Comparison of ENCODE assay signal across 1 cellular context in genomic region chr3:37985637-37986320, GRCh38.
TF ChIP-seq lines count a peak whose summit lies in the region.

No MANE protein-coding gene starts in this region.

TF ChIP-seq in HepG2, 621 proteins besides CTCF, POLR2A, EP300 and RAD21:
- TF ChIP-seq ZNF691 (CRISPR knock-in tag; IDR thresholded peaks at IDR 0.05; ENCODE audit: borderline replicate concordance, low read depth) (no peak), CCDC6 (CRISPR knock-in tag; IDR thresholded peaks at IDR 0.05) (no peak), ZNF850 (CRISPR knock-in tag; conservative IDR thresholded peaks at IDR 0.05) (no peak), NFKB2 (CRISPR knock-in tag; IDR thresholded peaks at IDR 0.05; ENCODE audit: borderline replicate concordance) (no peak), NR2C2 (CRISPR knock-in tag; IDR thresholded peaks at IDR 0.05; ENCODE audit: borderline replicate concordance) (no peak), ZNF414 (CRISPR knock-in tag; IDR thresholded peaks at IDR 0.05) (no peak), ZNF644 (CRISPR knock-in tag; IDR thresholded peaks at IDR 0.05; ENCODE audit: low read depth) (0 out of 2 replicates have a peak, but pooled peaks have one; percentile 45), ZBTB7B (CRISPR knock-in tag; IDR thresholded peaks at IDR 0.05) (no peak), ZNF12 (CRISPR knock-in tag; IDR thresholded peaks at IDR 0.05) (no peak), ZNF570 (CRISPR knock-in tag; IDR thresholded peaks at IDR 0.05; ENCODE audit: borderline replicate concordance) (no peak), ELF4 (CRISPR knock-in tag; IDR thresholded peaks at IDR 0.05; ENCODE audit: borderline replicate concordance) (no peak), NFYB (CRISPR knock-in tag; IDR thresholded peaks at IDR 0.05) (no peak), ZNF720 (CRISPR knock-in tag; IDR thresholded peaks at IDR 0.05) (no peak), NR2F6 (IDR thresholded peaks at IDR 0.05) (no peak), NR2F6 (CRISPR knock-in tag; IDR thresholded peaks at IDR 0.05) (0 out of 2 replicates have a peak, but pooled peaks have one; percentile 28), HOXA5 (CRISPR knock-in tag; IDR thresholded peaks at IDR 0.05) (no peak), ZNF7 (CRISPR knock-in tag; IDR thresholded peaks at IDR 0.05) (no peak), SMARCE1 (IDR thresholded peaks at IDR 0.05; ENCODE audit: borderline replicate concordance) (no peak), NCOR1 (IDR thresholded peaks at IDR 0.05; ENCODE audit: borderline replicate concordance, low read length) (no peak), FOXJ3 (CRISPR knock-in tag; IDR thresholded peaks at IDR 0.05; ENCODE audit: borderline replicate concordance) (no peak), SYNCRIP (IDR thresholded peaks at IDR 0.05; ENCODE audit: insufficient read depth, low read depth, low read length) (no peak), TARDBP (CRISPR knock-in tag; IDR thresholded peaks at IDR 0.05) (no peak), LCORL (IDR thresholded peaks at IDR 0.05) (no peak), LCORL (CRISPR knock-in tag; IDR thresholded peaks at IDR 0.05) (no peak), ZNF333 (CRISPR knock-in tag; IDR thresholded peaks at IDR 0.05; ENCODE audit: borderline replicate concordance) (no peak), ZFX (CRISPR knock-in tag; IDR thresholded peaks at IDR 0.05; ENCODE audit: low read depth) (peak; percentile 21; the same call in 1 of the 2 replicates), ZNF274 (CRISPR knock-in tag; IDR thresholded peaks at IDR 0.05) (no peak), KDM2A (CRISPR knock-in tag; IDR thresholded peaks at IDR 0.05; ENCODE audit: borderline replicate concordance, low read depth) (peak; percentile 44; the same call in 1 of the 2 replicates), ZFP37 (CRISPR knock-in tag; IDR thresholded peaks at IDR 0.05; ENCODE audit: borderline replicate concordance) (no peak), ZNF20 (CRISPR knock-in tag; IDR thresholded peaks at IDR 0.05) (no peak), ZSCAN5A (CRISPR knock-in tag; IDR thresholded peaks at IDR 0.05; ENCODE audit: borderline replicate concordance) (no peak), DDIT3 (CRISPR knock-in tag; IDR thresholded peaks at IDR 0.05) (no peak), ZNF616 (CRISPR knock-in tag; IDR thresholded peaks at IDR 0.05; ENCODE audit: low read depth) (no peak), ZNF432 (CRISPR knock-in tag; IDR thresholded peaks at IDR 0.05; ENCODE audit: borderline replicate concordance) (no peak), ASH2L (IDR thresholded peaks at IDR 0.05; ENCODE audit: insufficient read length, low read depth, low read length) (no peak), SNAPC2 (CRISPR knock-in tag; IDR thresholded peaks at IDR 0.05) (no peak), HNRNPK (IDR thresholded peaks at IDR 0.05; ENCODE audit: low read depth, low read length, poor library complexity, severe bottlenecking) (no peak), ZBTB33 (CRISPR knock-in tag; IDR thresholded peaks at IDR 0.05) (no peak), RBM22 (optimal IDR thresholded peaks at IDR 0.05; ENCODE audit: low read length) (peak; percentile 60), TCF7L2 (IDR thresholded peaks at IDR 0.05; ENCODE audit: low read depth, low read length) (no peak), FOXA1 (IDR thresholded peaks at IDR 0.05) (no peak), FOXA1 (CRISPR knock-in tag; IDR thresholded peaks at IDR 0.05) (no peak), POLR2AphosphoS5 (IDR thresholded peaks at IDR 0.05; ENCODE audit: low read depth, low read length) (0 out of 2 replicates have a peak, but pooled peaks have one; percentile 11), ZBTB8A (CRISPR knock-in tag; IDR thresholded peaks at IDR 0.05; ENCODE audit: borderline replicate concordance, low read depth) (no peak), GATAD1 (CRISPR knock-in tag; IDR thresholded peaks at IDR 0.05) (no peak), ATF2 (CRISPR knock-in tag; IDR thresholded peaks at IDR 0.05) (no peak), ZNF253 (CRISPR knock-in tag; IDR thresholded peaks at IDR 0.05; ENCODE audit: borderline replicate concordance) (no peak), ZNF782 (CRISPR knock-in tag; IDR thresholded peaks at IDR 0.05; ENCODE audit: borderline replicate concordance) (no peak), ZNF263 (CRISPR knock-in tag; IDR thresholded peaks at IDR 0.05) (no peak)
